In the genomic region with DNA sequence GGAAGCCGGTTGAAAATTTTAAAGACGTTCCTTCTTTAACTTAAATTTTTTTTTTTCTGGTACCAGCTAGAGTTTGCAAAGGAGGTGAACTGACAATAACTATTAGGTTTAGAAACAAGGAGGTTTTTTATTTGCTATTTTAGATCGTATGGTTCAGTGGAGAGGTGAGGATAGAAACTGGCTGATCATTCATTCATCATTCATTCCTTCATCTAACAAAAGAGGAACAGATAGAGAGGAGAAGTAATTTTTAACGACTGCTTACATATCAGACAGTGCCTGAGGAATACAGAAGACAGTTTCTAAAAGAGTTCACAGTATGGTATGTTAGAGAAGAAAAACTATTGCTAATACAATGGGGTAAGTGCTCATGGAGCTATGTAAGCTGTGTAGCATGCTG, we compare ENCODE assay signal across 20 cellular contexts.
"Had no signal": no experiment of that assay in that cellular context is flagged by ENCODE, and none has a peak within 500 bp of the region (broad histone marks: within the 10 kb centered on the region; RNA-seq: fewer than 3 reads in every experiment).

No MANE protein-coding gene starts in this region.

- FAIRE-seq: HTR-8/SVneo had no signal

- DNase-seq: KBM-7, NCI-H1092, NCI-H1105 treated with DMSO at 0.1 percent for 48 hours, NCI-H1417 treated with DMSO at 0.1 percent for 48 hours, NCI-H146, NCI-H1694 treated with DMSO at 0.1 percent for 48 hours, NCI-H1930, NCI-H2081, NCI-H2107, NCI-H2227 treated with DMSO at 0.1 percent for 48 hours, NCI-H524, NCI-H526 treated with DMSO at 0.1 percent for 48 hours, NCI-H748 treated with DMSO at 0.1 percent for 48 hours, PC-3, SHP77 had no signal

- H3K27ac ChIP-seq: HL-60, RWPE1 had no signal

- ATAC-seq: Panc1, PC-3, SK-N-SH treated with all-trans-retinoic acid at 6 μM for 48 hours had no signal
